1 cellular context compared by ENCODE assay signal in the genomic region with DNA sequence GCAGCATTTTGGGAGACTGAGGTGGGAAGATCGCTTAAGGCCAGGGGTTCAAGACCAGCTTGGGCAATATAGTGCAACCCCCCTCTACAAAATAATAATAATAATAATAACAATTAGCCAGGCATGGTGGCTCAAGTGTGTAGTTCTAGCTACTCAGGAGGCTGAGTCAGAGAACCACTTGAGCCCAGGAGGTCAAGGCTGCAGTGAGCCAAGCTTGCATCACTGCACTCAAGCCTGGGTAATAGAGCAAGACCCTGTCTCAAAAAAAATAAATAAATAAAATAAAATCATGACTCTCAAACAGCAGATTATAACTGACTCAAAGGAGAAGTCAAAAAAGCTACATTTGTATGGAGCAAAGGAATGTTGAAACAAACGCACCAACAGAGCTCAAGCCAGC. TPM values are rescaled to one million over a fixed set of nuclear protein-coding genes. Genes with fewer than 3 reads are reported as not detected.
"Had no signal": no experiment of that assay in that cellular context is flagged by ENCODE, and none has a peak within 500 bp of the region (broad histone marks: within the 10 kb centered on the region; RNA-seq: fewer than 3 reads in every experiment).

No MANE protein-coding gene starts in this region.

RNA-seq across cellular contexts. Expression of a gene that starts 31.8 kb away (rescaled TPM):
- total RNA-seq: GM12878 had no signal
